14 cellular contexts compared by ENCODE assay signal in the genomic region with DNA sequence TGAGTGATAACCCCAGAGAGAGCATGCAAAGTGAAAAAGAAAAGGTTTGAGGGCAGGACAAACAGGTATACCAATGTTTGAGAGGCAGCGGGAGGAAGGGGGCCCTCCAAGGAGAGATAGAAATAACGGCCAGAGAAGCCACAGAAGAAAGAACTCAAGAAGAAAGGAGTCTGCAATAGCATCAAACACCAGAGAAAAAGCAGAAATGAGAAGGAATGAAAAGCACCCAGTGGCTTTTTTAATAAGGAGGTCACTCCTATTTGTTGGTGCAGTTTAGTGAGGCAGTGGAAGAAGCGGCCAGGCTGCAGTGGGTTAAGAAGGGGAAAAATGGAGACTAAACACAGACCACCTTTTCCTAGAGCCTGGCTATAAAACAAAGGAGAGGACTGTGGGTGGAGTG.
"Had no signal": no experiment of that assay in that cellular context is flagged by ENCODE, and none has a peak within 500 bp of the region (broad histone marks: within the 10 kb centered on the region; RNA-seq: fewer than 3 reads in every experiment).

No MANE protein-coding gene starts in this region.

- H3K4me3 Mint-ChIP-seq: activated CD4-positive, alpha-beta T cell treated with anti-CD3 and anti-CD28 coated beads for 36 hours; activated CD8-positive, alpha-beta T cell treated with anti-CD3 and anti-CD28 coated beads, Interleukin-2, amount 10 ng/mL, durations not matched to agents 7 days and 5 days; activated naive CD4-positive, alpha-beta T cell treated with anti-CD3 and anti-CD28 coated beads, Interleukin-2, amount 10 ng/mL, durations not matched to agents 7 days and 5 days; activated T-helper 17 cell treated with anti-CD3 and anti-CD28 coated beads, Interleukin-2, amount 50 U/mL, for 72 hours; stimulated activated naive CD8-positive, alpha-beta T cell treated with anti-CD3 and anti-CD28 coated beads, Interleukin-15, Interleukin-2, amounts not matched to agents 100 ng/mL and 50 ng/mL, for 24 hours had no signal

- H3K9me3 Mint-ChIP-seq: activated naive CD4-positive, alpha-beta T cell treated with anti-CD3 and anti-CD28 coated beads, Interleukin-2, amount 10 ng/mL, durations not matched to agents 7 days and 5 days; activated T-helper 17 cell treated with anti-CD3 and anti-CD28 coated beads, Interleukin-2, amount 50 U/mL, for 72 hours; stimulated activated naive CD8-positive, alpha-beta T cell treated with anti-CD3 and anti-CD28 coated beads, Interleukin-15, Interleukin-2, amounts not matched to agents 100 ng/mL and 50 ng/mL, for 24 hours had no signal

- DNase-seq: activated CD4-positive, alpha-beta T cell treated with anti-CD3 and anti-CD28 coated beads for 36 hours; activated CD8-positive, alpha-beta T cell treated with anti-CD3 and anti-CD28 coated beads, Interleukin-2, amount 10 ng/mL, durations not matched to agents 7 days and 5 days; activated naive CD4-positive, alpha-beta T cell treated with anti-CD3 and anti-CD28 coated beads, Interleukin-2, amount 10 ng/mL, durations not matched to agents 7 days and 5 days; adrenal gland; body of pancreas; hypothalamus; kidney glomerular epithelial cell; retina; stimulated activated CD4-positive, alpha-beta T cell treated with anti-CD3 and anti-CD28 coated beads, Interleukin-15, amount 100 ng/mL, for 24 hours; stimulated activated CD4-positive, alpha-beta T cell treated with anti-CD3 and anti-CD28 coated beads, Interleukin-4, amount 100 ng/mL, for 24 hours; WERI-Rb-1 had no signal

- H3K27me3 Mint-ChIP-seq: activated CD4-positive, alpha-beta T cell treated with anti-CD3 and anti-CD28 coated beads for 36 hours; activated naive CD4-positive, alpha-beta T cell treated with anti-CD3 and anti-CD28 coated beads, Interleukin-2, amount 10 ng/mL, durations not matched to agents 7 days and 5 days; activated T-helper 17 cell treated with anti-CD3 and anti-CD28 coated beads, Interleukin-2, amount 50 U/mL, for 72 hours; stimulated activated naive CD8-positive, alpha-beta T cell treated with anti-CD3 and anti-CD28 coated beads, Interleukin-15, Interleukin-2, amounts not matched to agents 100 ng/mL and 50 ng/mL, for 24 hours had no signal

- ATAC-seq: activated CD4-positive, alpha-beta T cell treated with anti-CD3 and anti-CD28 coated beads for 36 hours; activated CD8-positive, alpha-beta T cell treated with anti-CD3 and anti-CD28 coated beads, Interleukin-2, amount 10 ng/mL, durations not matched to agents 7 days and 5 days; activated T-helper 17 cell treated with anti-CD3 and anti-CD28 coated beads, Interleukin-2, amount 50 U/mL, for 72 hours; body of pancreas; esophagus mucosa had no signal

- H3K27ac ChIP-seq: adrenal gland, body of pancreas, WERI-Rb-1 had no signal

- H3K27ac Mint-ChIP-seq: activated CD4-positive, alpha-beta T cell treated with anti-CD3 and anti-CD28 coated beads for 36 hours; activated CD8-positive, alpha-beta T cell treated with anti-CD3 and anti-CD28 coated beads, Interleukin-2, amount 10 ng/mL, durations not matched to agents 7 days and 5 days; activated naive CD4-positive, alpha-beta T cell treated with anti-CD3 and anti-CD28 coated beads, Interleukin-2, amount 10 ng/mL, durations not matched to agents 7 days and 5 days; activated T-helper 17 cell treated with anti-CD3 and anti-CD28 coated beads, Interleukin-2, amount 50 U/mL, for 72 hours; stimulated activated naive CD8-positive, alpha-beta T cell treated with anti-CD3 and anti-CD28 coated beads, Interleukin-15, Interleukin-2, amounts not matched to agents 100 ng/mL and 50 ng/mL, for 24 hours had no signal

- H3K36me3 ChIP-seq: adrenal gland, WERI-Rb-1 had no signal

- H3K4me1 Mint-ChIP-seq: activated CD4-positive, alpha-beta T cell treated with anti-CD3 and anti-CD28 coated beads for 36 hours; activated T-helper 17 cell treated with anti-CD3 and anti-CD28 coated beads, Interleukin-2, amount 50 U/mL, for 72 hours had no signal

- H3K4me3 ChIP-seq: adrenal gland, body of pancreas had no signal

- H3K27me3 ChIP-seq: adrenal gland, body of pancreas had no signal

- H3K9me3 ChIP-seq: adrenal gland, body of pancreas had no signal
